Comparison of ENCODE assay signal across 25 cellular contexts in genomic region chr12:97112161-97112560, GRCh38.
"Had no signal": no experiment of that assay in that cellular context is flagged by ENCODE, and none has a peak within 500 bp of the region (broad histone marks: within the 10 kb centered on the region; RNA-seq: fewer than 3 reads in every experiment).

No MANE protein-coding gene starts in this region.

- H3K27me3 ChIP-seq: adrenal gland, ascending aorta, breast epithelium, gastroesophageal sphincter, heart left ventricle, left lung, pancreas, stomach, suprapubic skin, tibial nerve had no signal

- H3K27ac ChIP-seq: adrenal gland, ascending aorta, breast epithelium, coronary artery, gastroesophageal sphincter, heart left ventricle, left lung, pancreas, stomach, suprapubic skin, tibial nerve had no signal

- DNase-seq: activated CD8-positive, alpha-beta memory T cell treated with anti-CD3 and anti-CD28 coated beads for 24 hours; activated CD8-positive, alpha-beta memory T cell treated with anti-CD3 and anti-CD28 coated beads, Interleukin-2, amount 50 U/mL, for 4 hours; activated T-cell treated with anti-CD3 and anti-CD28 coated beads, Interleukin-2, amount 50 U/mL, for 24 hours; adrenal gland; endodermal cell; heart left ventricle; islet precursor cell; left lung; naive thymus-derived CD8-positive, alpha-beta T cell; pancreas; small intestine; stimulated activated CD4-positive, alpha-beta T cell treated with anti-CD3 and anti-CD28 coated beads, Interleukin-15, amount 100 ng/mL, for 24 hours; stomach; T-helper 1 cell had no signal

- ATAC-seq: activated T-helper 17 cell treated with anti-CD3 and anti-CD28 coated beads, Interleukin-2, amount 50 U/mL, for 72 hours; gastroesophageal sphincter; heart left ventricle; left lung; naive thymus-derived CD8-positive, alpha-beta T cell; pancreas; sciatic nerve; stimulated activated memory B cell treated with anti-CD40 and anti-IgM and Interleukin-4, amounts not matched to agents 10 μg/mL and 1 μg/mL and 100 μg/mL, for 72 hours; WTC11 had no signal

- H3K4me3 ChIP-seq: adrenal gland, ascending aorta, breast epithelium, coronary artery, gastroesophageal sphincter, heart left ventricle, left lung, lung, pancreas, stomach, suprapubic skin, tibial nerve had no signal

- FAIRE-seq: pancreas, small intestine had no signal

- H3K4me1 ChIP-seq: adrenal gland, ascending aorta, breast epithelium, gastroesophageal sphincter, heart left ventricle, left lung, pancreas, stomach, suprapubic skin, tibial nerve had no signal

- H3K36me3 ChIP-seq: adrenal gland, ascending aorta, breast epithelium, gastroesophageal sphincter, heart left ventricle, left lung, pancreas, stomach, suprapubic skin, tibial nerve had no signal

- H3K9me3 ChIP-seq: adrenal gland, ascending aorta, gastroesophageal sphincter, heart left ventricle, pancreas, stomach, suprapubic skin, tibial nerve had no signal
